ENCODE assay signal across 20 cellular contexts in the genomic region with DNA sequence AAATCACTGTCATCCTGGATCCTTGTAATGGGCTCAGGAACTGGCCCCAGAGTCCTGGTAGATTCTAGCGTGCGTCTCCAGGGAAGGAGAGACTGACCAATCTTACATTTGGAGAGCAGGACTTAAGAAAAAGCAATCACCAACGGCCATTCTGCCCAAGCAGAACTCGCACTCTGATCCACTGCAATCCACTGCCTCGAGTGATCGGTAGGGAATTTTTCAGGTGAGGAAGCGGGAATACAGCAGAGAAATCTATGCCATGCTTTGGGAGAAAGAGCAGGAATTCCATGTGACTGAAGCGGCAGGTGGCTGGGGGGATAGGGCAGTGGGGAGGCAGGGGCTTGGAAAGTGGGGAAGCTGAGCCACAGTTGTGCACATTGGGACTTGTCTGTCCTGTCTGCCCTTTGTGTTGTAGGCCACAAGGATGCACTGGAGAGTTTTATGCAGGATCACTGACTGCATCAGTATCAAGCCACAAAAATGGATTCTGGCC.
DNase-seq lines count a peak whose midpoint lies in the region; ATAC-seq and TF ChIP-seq lines count a peak whose summit lies in the region.
"Had no signal": no experiment of that assay in that cellular context is flagged by ENCODE, and none has a peak within 500 bp of the region (broad histone marks: within the 10 kb centered on the region; RNA-seq: fewer than 3 reads in every experiment).

No MANE protein-coding gene starts in this region.

- H3K27ac ChIP-seq in SU-DHL-6 (ENCODE audit: low read depth, low read length), result no peak overlapping the region
- H3K27ac ChIP-seq: psoas muscle, spleen had no signal

- peak overlapping the region; percentile 44 for H2AFZ ChIP-seq in SU-DHL-6 (ENCODE audit: low read depth, low read length, severe bottlenecking)

- no peaks in the 10 kb centered on the region for H3K9me3 ChIP-seq in SU-DHL-6 (ENCODE audit: insufficient read depth, low read length)
- H3K9me3 ChIP-seq: psoas muscle, spleen had no signal

- H3K9ac ChIP-seq in SU-DHL-6 (ENCODE audit: low read length), result no peak overlapping the region

- no peaks in the 10 kb centered on the region for H3F3A ChIP-seq in SU-DHL-6 (ENCODE audit: insufficient read depth)

- ATAC-seq in activated CD8-positive, alpha-beta memory T cell treated with anti-CD3 and anti-CD28 coated beads, Interleukin-2, amount 10 ng/mL, durations not matched to agents 7 days and 5 days, result no peak
- ATAC-seq in HG03045 (IDR thresholded peaks at IDR 0.05; ENCODE audit: unreplicated experiment), result no peak
- no peak for ATAC-seq in GM19452 (IDR thresholded peaks at IDR 0.05; ENCODE audit: unreplicated experiment)

- peak; percentile 26 for DNase-seq in activated CD8-positive, alpha-beta memory T cell treated with anti-CD3 and anti-CD28 coated beads, Interleukin-2, amount 10 ng/mL, durations not matched to agents 7 days and 5 days
- no peak for DNase-seq in activated CD8-positive, alpha-beta memory T cell treated with anti-CD3 and anti-CD28 coated beads, Interleukin-2, amount 50 U/mL, for 4 hours
- DNase-seq in iPS-NIHi7 (ENCODE audit: extremely low spot score) (peak; percentile 65), HuH-7 (ENCODE audit: low spot score) (no peak), DMS53 (lab: John Stamatoyannopoulos, UW) (no peak)
- DNase-seq: activated CD4-positive, CD25-positive, alpha-beta regulatory T cell treated with anti-CD3 and anti-CD28 coated beads, Interleukin-2, amount 50 U/mL, for 72 hours; foreskin melanocyte; Kasumi-1; NCI-H1417 treated with DMSO at 0.1 percent for 48 hours; psoas muscle; spleen; T1000 had no signal

- no peak overlapping the region for H3K4me3 Mint-ChIP-seq in activated CD8-positive, alpha-beta memory T cell treated with anti-CD3 and anti-CD28 coated beads, Interleukin-2, amount 10 ng/mL, durations not matched to agents 7 days and 5 days
- H3K4me3 Mint-ChIP-seq: brain, CD14-positive monocyte, mesothelial cell of epicardium, nephron progenitor cell had no signal

- H3K9me3 Mint-ChIP-seq in activated CD8-positive, alpha-beta memory T cell treated with anti-CD3 and anti-CD28 coated beads, Interleukin-2, amount 10 ng/mL, durations not matched to agents 7 days and 5 days (ENCODE audit: low read depth), result no peaks in the 10 kb centered on the region
- H3K9me3 Mint-ChIP-seq: activated T-helper 2 cell treated with anti-CD3 and anti-CD28 coated beads, Interferon-gamma antibody, Interleukin-2, Interleukin-4, amounts not matched to agents 10 μg/mL and 5 μg/mL and 100 μg/mL, durations not matched to agents 14 hours and 24 hours and 36 hours; brain; CD14-positive monocyte; mesothelial cell of epicardium; nephron progenitor cell had no signal

- no peaks in the 10 kb centered on the region for H3K27me3 ChIP-seq in SU-DHL-6 (ENCODE audit: low read length)

- no peaks in the 10 kb centered on the region for H4K20me1 ChIP-seq in SU-DHL-6 (ENCODE audit: low read depth, low read length)

- no peak overlapping the region for H3K27ac Mint-ChIP-seq in activated CD8-positive, alpha-beta memory T cell treated with anti-CD3 and anti-CD28 coated beads, Interleukin-2, amount 10 ng/mL, durations not matched to agents 7 days and 5 days
- H3K27ac Mint-ChIP-seq: activated T-helper 2 cell treated with anti-CD3 and anti-CD28 coated beads, Interferon-gamma antibody, Interleukin-2, Interleukin-4, amounts not matched to agents 10 μg/mL and 5 μg/mL and 100 μg/mL, durations not matched to agents 14 hours and 24 hours and 36 hours; brain; CD14-positive monocyte; mesothelial cell of epicardium; nephron progenitor cell had no signal

- CTCF ChIA-PET in activated CD8-positive, alpha-beta memory T cell treated with anti-CD3 and anti-CD28 coated beads, Interleukin-2, amount 10 ng/mL, durations not matched to agents 7 days and 5 days (lab: Charles Lee), result interaction anchor here (1.1 kb wide), 1 partner anchor 26 kb away, joined by 3 read pairs; no protein-coding TSS in a partner anchor

- H3K9me2 ChIP-seq in SU-DHL-6 (replicated peaks; ENCODE audit: insufficient read depth, low read length), result no peaks in the 10 kb centered on the region

- no peak overlapping the region for H3K4me3 ChIP-seq in SU-DHL-6 (ENCODE audit: insufficient read depth, low read length, poor library complexity, severe bottlenecking)
- H3K4me3 ChIP-seq: psoas muscle, spleen had no signal

- no peaks in the 10 kb centered on the region for H3K4me1 Mint-ChIP-seq in activated CD8-positive, alpha-beta memory T cell treated with anti-CD3 and anti-CD28 coated beads, Interleukin-2, amount 10 ng/mL, durations not matched to agents 7 days and 5 days
- H3K4me1 Mint-ChIP-seq: brain, CD14-positive monocyte, mesothelial cell of epicardium, nephron progenitor cell had no signal

- TF ChIP-seq CTCF in SU-DHL-6 (IDR thresholded peaks at IDR 0.05; ENCODE audit: insufficient read depth, low read length, poor library complexity, severe bottlenecking), result no peak

- no peaks in the 10 kb centered on the region for H3K79me2 ChIP-seq in SU-DHL-6 (ENCODE audit: insufficient read depth, low read length)

- H3K4me2 ChIP-seq in SU-DHL-6 (ENCODE audit: low read depth, low read length, poor library complexity, severe bottlenecking), result peak overlapping the region; percentile 25

- no peaks in the 10 kb centered on the region for H3K36me3 Mint-ChIP-seq in activated CD8-positive, alpha-beta memory T cell treated with anti-CD3 and anti-CD28 coated beads, Interleukin-2, amount 10 ng/mL, durations not matched to agents 7 days and 5 days
- H3K36me3 Mint-ChIP-seq: brain, CD14-positive monocyte, mesothelial cell of epicardium had no signal

- H3K27me3 Mint-ChIP-seq in activated CD8-positive, alpha-beta memory T cell treated with anti-CD3 and anti-CD28 coated beads, Interleukin-2, amount 10 ng/mL, durations not matched to agents 7 days and 5 days, result peaks cover 3% of the 10 kb centered on the region
- H3K27me3 Mint-ChIP-seq: brain had no signal

- no peaks in the 10 kb centered on the region for H3K36me3 ChIP-seq in SU-DHL-6 (ENCODE audit: low read length)
- H3K36me3 ChIP-seq: spleen had no signal

Comparison
In these comparisons a context has a peak if more than half of its experiments do, and no peak if none do; other contexts are left out.
1. DNase-seq: peak in activated CD8-positive, alpha-beta memory T cell treated with anti-CD3 and anti-CD28 coated beads, Interleukin-2, amount 10 ng/mL, durations not matched to agents 7 days and 5 days (single experiment) and iPS-NIHi7 (single experiment); none in activated CD8-positive, alpha-beta memory T cell treated with anti-CD3 and anti-CD28 coated beads, Interleukin-2, amount 50 U/mL, for 4 hours (single experiment), HuH-7 (single experiment) and DMS53 (single experiment).